ENCODE assay signal across 29 cellular contexts in genomic region chr11:74984070-74984469, GRCh38.
"Had no signal": no experiment of that assay in that cellular context is flagged by ENCODE, and none has a peak within 500 bp of the region (broad histone marks: within the 10 kb centered on the region; RNA-seq: fewer than 3 reads in every experiment).

No MANE protein-coding gene starts in this region.

- H3K4me3 ChIP-seq: adrenal gland, body of pancreas, esophagus squamous epithelium, gastroesophageal sphincter, heart right ventricle had no signal

- H3K9me3 ChIP-seq: adrenal gland, body of pancreas, esophagus squamous epithelium, gastroesophageal sphincter had no signal

- H3K4me1 ChIP-seq: adrenal gland, body of pancreas had no signal

- H3K27ac ChIP-seq: adrenal gland, body of pancreas, epithelial cell of prostate, esophagus squamous epithelium, gastroesophageal sphincter, heart right ventricle had no signal

- H3K27me3 ChIP-seq: adrenal gland, body of pancreas, esophagus squamous epithelium, gastroesophageal sphincter, heart right ventricle had no signal

- DNase-seq: activated CD4-positive, alpha-beta T cell treated with anti-CD3 and anti-CD28 coated beads for 1 hour; activated CD4-positive, alpha-beta T cell treated with anti-CD3 and anti-CD28 coated beads for 48 hours; activated CD4-positive, alpha-beta T cell treated with anti-CD3 and anti-CD28 coated beads, Interleukin-2, amount 50 U/mL, for 1 hour; activated CD4-positive, alpha-beta T cell treated with anti-CD3 and anti-CD28 coated beads, Interleukin-2, amount 50 U/mL, for 48 hours; activated CD8-positive, alpha-beta memory T cell treated with anti-CD3 and anti-CD28 coated beads, Interleukin-2, amount 10 ng/mL, durations not matched to agents 7 days and 5 days; activated CD8-positive, alpha-beta memory T cell treated with anti-CD3 and anti-CD28 coated beads, Interleukin-2, amount 50 U/mL, for 4 hours; activated CD8-positive, alpha-beta T cell treated with anti-CD3 and anti-CD28 coated beads for 36 hours; activated effector memory CD4-positive, alpha-beta T cell treated with anti-CD3 and anti-CD28 coated beads, Interleukin-2, amount 50 U/mL, for 16 hours; activated naive CD4-positive, alpha-beta T cell treated with anti-CD3 and anti-CD28 coated beads for 36 hours; activated naive CD8-positive, alpha-beta T cell treated with anti-CD3 and anti-CD28 coated beads for 36 hours; activated naive CD8-positive, alpha-beta T cell treated with anti-CD3 and anti-CD28 coated beads, Interleukin-2, amount 50 U/mL, for 24 hours; activated T-cell treated with anti-CD3 and anti-CD28 coated beads, Interleukin-2, amount 50 U/mL, for 1 hour; activated T-cell treated with anti-CD3 and anti-CD28 coated beads, Interleukin-2, amount 50 U/mL, for 48 hours; adrenal gland; amygdala; aorta; body of pancreas; caudate nucleus; effector CD8-positive, alpha-beta T cell; esophagus squamous epithelium; foreskin melanocyte; heart right ventricle; T-helper 2 cell had no signal

- H3K36me3 ChIP-seq: adrenal gland had no signal

- ATAC-seq: activated CD8-positive, alpha-beta memory T cell treated with anti-CD3 and anti-CD28 coated beads, Interleukin-2, amount 10 ng/mL, durations not matched to agents 7 days and 5 days; activated CD8-positive, alpha-beta T cell treated with anti-CD3 and anti-CD28 coated beads for 36 hours; activated naive CD8-positive, alpha-beta T cell treated with anti-CD3 and anti-CD28 coated beads, Interleukin-2, amount 50 U/mL, for 24 hours; body of pancreas; gastroesophageal sphincter; heart right ventricle; WTC11 had no signal

- H3K27ac Mint-ChIP-seq: activated CD8-positive, alpha-beta memory T cell treated with anti-CD3 and anti-CD28 coated beads, Interleukin-2, amount 10 ng/mL, durations not matched to agents 7 days and 5 days; activated CD8-positive, alpha-beta T cell treated with anti-CD3 and anti-CD28 coated beads for 36 hours; activated naive CD4-positive, alpha-beta T cell treated with anti-CD3 and anti-CD28 coated beads for 36 hours; activated naive CD4-positive, alpha-beta T cell treated with anti-CD3 and anti-CD28 coated beads, Interleukin-2, amount 50 U/mL, for 24 hours; activated naive CD8-positive, alpha-beta T cell treated with anti-CD3 and anti-CD28 coated beads for 36 hours; activated naive CD8-positive, alpha-beta T cell treated with anti-CD3 and anti-CD28 coated beads, Interleukin-2, amount 50 U/mL, for 24 hours; activated T-helper 1 cell treated with anti-CD3 and anti-CD28 coated beads, Interleukin-12 subunit alpha, Interleukin-12 subunit beta, Interleukin-2, Interleukin-4 antibody, amounts not matched to agents 30 ng/mL and 10 ng/mL and 1 ng/mL, durations not matched to agents 14 hours and 24 hours and 36 hours; activated T-helper 2 cell treated with anti-CD3 and anti-CD28 coated beads, Interferon-gamma antibody, Interleukin-2, Interleukin-4, amounts not matched to agents 10 μg/mL and 5 μg/mL and 100 μg/mL, durations not matched to agents 14 hours and 24 hours and 36 hours; WTC11 had no signal

- H3K36me3 Mint-ChIP-seq: WTC11 had no signal

- H3K4me3 Mint-ChIP-seq: activated CD8-positive, alpha-beta memory T cell treated with anti-CD3 and anti-CD28 coated beads, Interleukin-2, amount 10 ng/mL, durations not matched to agents 7 days and 5 days; activated CD8-positive, alpha-beta T cell treated with anti-CD3 and anti-CD28 coated beads for 36 hours; activated naive CD4-positive, alpha-beta T cell treated with anti-CD3 and anti-CD28 coated beads for 36 hours; activated naive CD4-positive, alpha-beta T cell treated with anti-CD3 and anti-CD28 coated beads, Interleukin-2, amount 50 U/mL, for 24 hours; activated naive CD8-positive, alpha-beta T cell treated with anti-CD3 and anti-CD28 coated beads for 36 hours; activated naive CD8-positive, alpha-beta T cell treated with anti-CD3 and anti-CD28 coated beads, Interleukin-2, amount 50 U/mL, for 24 hours; activated T-helper 1 cell treated with anti-CD3 and anti-CD28 coated beads, Interleukin-12 subunit alpha, Interleukin-12 subunit beta, Interleukin-2, Interleukin-4 antibody, amounts not matched to agents 30 ng/mL and 10 ng/mL and 1 ng/mL, durations not matched to agents 14 hours and 24 hours and 36 hours; WTC11 had no signal

- H3K4me1 Mint-ChIP-seq: activated naive CD4-positive, alpha-beta T cell treated with anti-CD3 and anti-CD28 coated beads, Interleukin-2, amount 50 U/mL, for 24 hours; activated naive CD8-positive, alpha-beta T cell treated with anti-CD3 and anti-CD28 coated beads, Interleukin-2, amount 50 U/mL, for 24 hours; WTC11 had no signal

- H3K9me3 Mint-ChIP-seq: activated CD8-positive, alpha-beta T cell treated with anti-CD3 and anti-CD28 coated beads for 36 hours; activated naive CD4-positive, alpha-beta T cell treated with anti-CD3 and anti-CD28 coated beads for 36 hours; activated naive CD4-positive, alpha-beta T cell treated with anti-CD3 and anti-CD28 coated beads, Interleukin-2, amount 50 U/mL, for 24 hours; activated naive CD8-positive, alpha-beta T cell treated with anti-CD3 and anti-CD28 coated beads for 36 hours; activated naive CD8-positive, alpha-beta T cell treated with anti-CD3 and anti-CD28 coated beads, Interleukin-2, amount 50 U/mL, for 24 hours; activated T-helper 1 cell treated with anti-CD3 and anti-CD28 coated beads, Interleukin-12 subunit alpha, Interleukin-12 subunit beta, Interleukin-2, Interleukin-4 antibody, amounts not matched to agents 30 ng/mL and 10 ng/mL and 1 ng/mL, durations not matched to agents 14 hours and 24 hours and 36 hours; activated T-helper 2 cell treated with anti-CD3 and anti-CD28 coated beads, Interferon-gamma antibody, Interleukin-2, Interleukin-4, amounts not matched to agents 10 μg/mL and 5 μg/mL and 100 μg/mL, durations not matched to agents 14 hours and 24 hours and 36 hours; WTC11 had no signal

- H3K27me3 Mint-ChIP-seq: activated CD8-positive, alpha-beta memory T cell treated with anti-CD3 and anti-CD28 coated beads, Interleukin-2, amount 10 ng/mL, durations not matched to agents 7 days and 5 days; activated CD8-positive, alpha-beta T cell treated with anti-CD3 and anti-CD28 coated beads for 36 hours; activated naive CD4-positive, alpha-beta T cell treated with anti-CD3 and anti-CD28 coated beads, Interleukin-2, amount 50 U/mL, for 24 hours; activated naive CD8-positive, alpha-beta T cell treated with anti-CD3 and anti-CD28 coated beads for 36 hours; activated naive CD8-positive, alpha-beta T cell treated with anti-CD3 and anti-CD28 coated beads, Interleukin-2, amount 50 U/mL, for 24 hours had no signal
